10 cellular contexts compared by ENCODE assay signal in genomic region chr19:35249848-35250711, GRCh38. TPM values are rescaled to one million over a fixed set of nuclear protein-coding genes. Genes with fewer than 3 reads are reported as not detected.
DNase-seq lines count a peak whose midpoint lies in the region; ATAC-seq and TF ChIP-seq lines count a peak whose summit lies in the region.
"Had no signal": no experiment of that assay in that cellular context is flagged by ENCODE, and none has a peak within 500 bp of the region (broad histone marks: within the 10 kb centered on the region; RNA-seq: fewer than 3 reads in every experiment).

No MANE protein-coding gene starts in this region.

- H3K4me1 ChIP-seq in prostate gland (replicated peaks), result no peaks in the 10 kb centered on the region
- no peaks in the 10 kb centered on the region for H3K4me1 ChIP-seq in BE2C

- H3K27ac ChIP-seq in prostate gland, result peak overlapping the region; percentile 86 to 93

- H3K9me3 ChIP-seq in prostate gland (no peaks in the 10 kb centered on the region), BE2C (no peaks in the 10 kb centered on the region)

- H3K36me3 Mint-ChIP-seq in T-cell, result peaks cover 13% of the 10 kb centered on the region
- no peaks in the 10 kb centered on the region for H3K36me3 Mint-ChIP-seq in glutamatergic neuron (ENCODE audit: unreplicated experiment)

- no peak for TF ChIP-seq POLR2A in prostate gland (IDR thresholded peaks at IDR 0.05)

- peak in 1 of 34 experiments; percentile 12 for DNase-seq in T-cell
- DNase-seq in glutamatergic neuron, result no peak
- no peak for DNase-seq in prostate gland (ENCODE audit: low spot score)
- DNase-seq in BE2C, result no peak
- no peak for DNase-seq in hepatic stellate cell (ENCODE audit: low spot score)
- no peak for DNase-seq in stimulated activated CD4-positive, alpha-beta T cell treated with anti-CD3 and anti-CD28 coated beads, Interleukin-1b, Interleukin-23, amount 100 ng/mL, for 48 hours
- no peak for DNase-seq in NCI-H1092 (lab: John Stamatoyannopoulos, UW)
- DNase-seq: dermis blood vessel endothelial cell had no signal

- TF ChIP-seq CTCF in GM12875 (IDR thresholded peaks at IDR 0.05; ENCODE audit: borderline replicate concordance, insufficient read depth, low read depth, low read length), result no peak
- TF ChIP-seq CTCF in glutamatergic neuron (IDR thresholded peaks at IDR 0.05; ENCODE audit: partially characterized antibody, unreplicated experiment), result no peak
- TF ChIP-seq CTCF in prostate gland (IDR thresholded peaks at IDR 0.05), result no peak
- TF ChIP-seq CTCF in BE2C (IDR thresholded peaks at IDR 0.05; ENCODE audit: low read depth, low read length), result no peak

- intact Hi-C loops in prostate gland (cut with DNase I), result no loop called here

- peaks cover 33 to 53% (median 42%) of the 10 kb centered on the region in 3 donors for H3K4me1 Mint-ChIP-seq in T-cell
- no peaks in the 10 kb centered on the region for H3K4me1 Mint-ChIP-seq in glutamatergic neuron (ENCODE audit: low read depth, unreplicated experiment)

- peak overlapping the region; percentile 86 to 95 (median 91) for H3K4me3 Mint-ChIP-seq in T-cell
- H3K4me3 Mint-ChIP-seq in glutamatergic neuron (ENCODE audit: unreplicated experiment), result peak overlapping the region; percentile 61

- H3K27me3 ChIP-seq in prostate gland (replicated peaks; ENCODE audit: insufficient read depth) (no peaks in the 10 kb centered on the region), BE2C (peaks cover 35% of the 10 kb centered on the region)

- H3K9me3 Mint-ChIP-seq in T-cell (no peaks in the 10 kb centered on the region), glutamatergic neuron (ENCODE audit: unreplicated experiment) (peaks cover 6% of the 10 kb centered on the region)

- H3K36me3 ChIP-seq in prostate gland, result no peaks in the 10 kb centered on the region
- H3K36me3 ChIP-seq in BE2C, result no peaks in the 10 kb centered on the region

- CTCF ChIA-PET in T-cell (lab: Charles Lee), result interaction anchor here in 1 of 2 donors (0.9 kb wide), 1 partner anchor 10 kb away, joined by 3 read pairs; no protein-coding TSS in a partner anchor

- H3K27me3 Mint-ChIP-seq in T-cell (peaks cover 3 to 5% of the 10 kb centered on the region in 2 donors), glutamatergic neuron (ENCODE audit: unreplicated experiment) (peaks cover 14% of the 10 kb centered on the region)

- H3K4me3 ChIP-seq in GM12875 (ENCODE audit: low read depth, low read length), result peak overlapping the region; percentile 96
- peak overlapping the region; percentile 64 to 72 for H3K4me3 ChIP-seq in prostate gland
- H3K4me3 ChIP-seq in BE2C (ENCODE audit: low read depth, low read length), result no peak overlapping the region

- H3K27ac Mint-ChIP-seq in T-cell, result peak overlapping the region; percentile 96 to 98
- no peak overlapping the region for H3K27ac Mint-ChIP-seq in glutamatergic neuron (ENCODE audit: unreplicated experiment)

- ATAC-seq in T-cell (replicated peaks in 1 of 4), result no peak
- ATAC-seq: SK-N-SH treated with all-trans-retinoic acid at 6 μM for 48 hours had no signal

- POLR2A ChIA-PET in T-cell (lab: Charles Lee), result interaction anchor here in 1 of 2 donors (0.6 kb wide), 1 partner anchor 11 kb away, joined by 3 read pairs; no protein-coding TSS in a partner anchor

- WGBS in prostate gland, result 68% methylated on average over 33 of the region's 34 CpGs

RNA-seq across cellular contexts. Expression of gene LSR, which starts 1.3 kb away (rescaled TPM):
- total RNA-seq in T-cell (10 to 100 TPM; 36.8 to 64.9 (median 57.4) TPM), glutamatergic neuron (ENCODE audit: unreplicated experiment) (5.4 TPM), prostate gland (100 to 1,000 TPM; 119 to 202 TPM)
- 1.5 TPM for polyA plus RNA-seq in BE2C (2012; ENCODE audit: insufficient read depth, insufficient read length, low read depth)

RNA-seq across cellular contexts. Expression of gene USF2, which starts 18.7 kb away (rescaled TPM):
- total RNA-seq in T-cell, result 100 to 1,000 TPM; 207 to 255 (median 249) TPM
- 132 TPM for total RNA-seq in glutamatergic neuron (ENCODE audit: unreplicated experiment)
- 100 to 1,000 TPM; 107 to 151 TPM for total RNA-seq in prostate gland
- polyA plus RNA-seq in BE2C (2012; ENCODE audit: insufficient read depth, insufficient read length, low read depth), result 359 TPM

RNA-seq across cellular contexts. Expression of gene FAM187B, which starts 21.5 kb away (rescaled TPM):
- total RNA-seq in T-cell, result not detected
- total RNA-seq in glutamatergic neuron (ENCODE audit: unreplicated experiment), result not detected
- total RNA-seq in prostate gland, result 1 to 10 TPM in 1 of 2 donors, not detected in 1; 1.1 TPM
- not detected for polyA plus RNA-seq in BE2C (2012; ENCODE audit: insufficient read depth, insufficient read length, low read depth)
- total RNA-seq: dermis blood vessel endothelial cell had no signal

RNA-seq across cellular contexts. Expression of gene HAMP, which starts 32.2 kb away (rescaled TPM):
- total RNA-seq in T-cell (1 to 10 TPM in 4 of 5 donors, under 1 TPM in 1; 0.65 to 1.9 (median 1.1) TPM), glutamatergic neuron (ENCODE audit: unreplicated experiment) (not detected), prostate gland (1 to 10 TPM; 2.0 to 2.2 TPM)
- not detected for polyA plus RNA-seq in BE2C (2012; ENCODE audit: insufficient read depth, insufficient read length, low read depth)

RNA-seq across cellular contexts. Expression of gene MAG, which starts 41.9 kb away (rescaled TPM):
- under 1 TPM in 2 of 5 donors, not detected in 3; 0.16 to 0.19 TPM for total RNA-seq in T-cell
- not detected for total RNA-seq in glutamatergic neuron (ENCODE audit: unreplicated experiment)
- 10 to 100 TPM in 1 of 2 donors, not detected in 1; 13.9 TPM for total RNA-seq in prostate gland
- polyA plus RNA-seq in BE2C (2012; ENCODE audit: insufficient read depth, insufficient read length, low read depth), result not detected
- total RNA-seq: dermis blood vessel endothelial cell had no signal
